ENCODE assay signal across 1 cellular context in the genomic region with DNA sequence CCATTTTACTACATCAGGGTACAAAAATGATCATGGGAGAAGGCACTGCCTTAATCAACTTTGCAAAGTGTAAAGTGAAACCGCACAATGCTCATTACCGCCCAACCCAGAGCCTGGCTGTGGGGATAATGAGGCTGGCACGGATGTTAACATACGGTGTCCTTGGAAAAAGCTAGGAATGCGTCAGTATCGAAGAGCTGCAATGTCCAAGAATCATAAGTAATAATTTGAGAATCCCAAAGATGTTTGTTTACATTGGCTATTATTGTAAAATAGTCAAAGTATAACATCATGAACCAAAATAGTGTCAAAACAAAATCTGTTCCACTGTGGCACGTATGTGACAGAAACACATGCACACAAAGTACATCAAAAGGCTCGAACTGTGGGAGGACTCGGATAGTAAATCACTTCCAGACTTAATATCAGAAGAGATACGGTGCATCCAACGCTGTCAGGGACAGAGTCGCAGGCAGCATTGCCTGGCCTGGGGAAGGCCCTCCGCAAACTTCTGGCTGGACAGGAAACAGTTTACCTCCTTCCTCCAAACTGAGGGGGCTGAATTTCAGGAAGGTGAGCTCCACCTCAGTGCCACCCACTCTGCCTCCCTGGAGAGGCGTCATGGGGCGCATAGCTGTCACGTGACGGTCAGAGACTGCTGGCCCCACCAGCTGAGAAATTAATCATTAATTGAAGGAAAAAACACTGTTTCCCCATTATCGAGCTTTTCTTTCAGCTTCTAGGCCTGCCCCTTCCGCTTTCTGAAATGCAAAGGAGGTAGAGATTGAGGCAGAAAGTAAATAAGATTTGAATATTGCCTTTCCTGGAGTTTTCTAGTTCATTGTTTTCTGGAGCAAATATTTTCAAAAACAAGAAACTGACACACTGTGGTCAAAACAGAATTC.
TF ChIP-seq lines count a peak whose summit lies in the region.

No MANE protein-coding gene starts in this region.

TF ChIP-seq in HepG2, 621 proteins besides CTCF, POLR2A, EP300 and RAD21 (continued from another document and continues in another):
- TF ChIP-seq, protein P1, sequence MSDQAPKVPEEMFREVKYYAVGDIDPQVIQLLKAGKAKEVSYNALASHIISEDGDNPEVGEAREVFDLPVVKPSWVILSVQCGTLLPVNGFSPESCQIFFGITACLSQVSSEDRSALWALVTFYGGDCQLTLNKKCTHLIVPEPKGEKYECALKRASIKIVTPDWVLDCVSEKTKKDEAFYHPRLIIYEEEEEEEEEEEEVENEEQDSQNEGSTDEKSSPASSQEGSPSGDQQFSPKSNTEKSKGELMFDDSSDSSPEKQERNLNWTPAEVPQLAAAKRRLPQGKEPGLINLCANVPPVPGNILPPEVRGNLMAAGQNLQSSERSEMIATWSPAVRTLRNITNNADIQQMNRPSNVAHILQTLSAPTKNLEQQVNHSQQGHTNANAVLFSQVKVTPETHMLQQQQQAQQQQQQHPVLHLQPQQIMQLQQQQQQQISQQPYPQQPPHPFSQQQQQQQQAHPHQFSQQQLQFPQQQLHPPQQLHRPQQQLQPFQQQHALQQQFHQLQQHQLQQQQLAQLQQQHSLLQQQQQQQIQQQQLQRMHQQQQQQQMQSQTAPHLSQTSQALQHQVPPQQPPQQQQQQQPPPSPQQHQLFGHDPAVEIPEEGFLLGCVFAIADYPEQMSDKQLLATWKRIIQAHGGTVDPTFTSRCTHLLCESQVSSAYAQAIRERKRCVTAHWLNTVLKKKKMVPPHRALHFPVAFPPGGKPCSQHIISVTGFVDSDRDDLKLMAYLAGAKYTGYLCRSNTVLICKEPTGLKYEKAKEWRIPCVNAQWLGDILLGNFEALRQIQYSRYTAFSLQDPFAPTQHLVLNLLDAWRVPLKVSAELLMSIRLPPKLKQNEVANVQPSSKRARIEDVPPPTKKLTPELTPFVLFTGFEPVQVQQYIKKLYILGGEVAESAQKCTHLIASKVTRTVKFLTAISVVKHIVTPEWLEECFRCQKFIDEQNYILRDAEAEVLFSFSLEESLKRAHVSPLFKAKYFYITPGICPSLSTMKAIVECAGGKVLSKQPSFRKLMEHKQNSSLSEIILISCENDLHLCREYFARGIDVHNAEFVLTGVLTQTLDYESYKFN (CRISPR knock-in tag; conservative IDR thresholded peaks at IDR 0.05): peak; percentile 77
- TF ChIP-seq ZNF776 (CRISPR knock-in tag; IDR thresholded peaks at IDR 0.05) (no peak), YEATS2 (CRISPR knock-in tag; IDR thresholded peaks at IDR 0.05; ENCODE audit: borderline replicate concordance) (peak; percentile 53; the same call in 1 of the 2 replicates), SOX6 (IDR thresholded peaks at IDR 0.05) (no peak), SOX6 (CRISPR knock-in tag; IDR thresholded peaks at IDR 0.05) (peak; percentile 88), RCOR2 (CRISPR knock-in tag; IDR thresholded peaks at IDR 0.05) (peak; percentile 33; the same call in 1 of the 2 replicates), MYNN (CRISPR knock-in tag; IDR thresholded peaks at IDR 0.05; ENCODE audit: low read depth) (peak; percentile 63; the same call in 1 of the 2 replicates), ZSCAN21 (CRISPR knock-in tag; IDR thresholded peaks at IDR 0.05; ENCODE audit: borderline replicate concordance) (peak; percentile 55; the same call in 1 of the 2 replicates), SP5 (CRISPR knock-in tag; IDR thresholded peaks at IDR 0.05; ENCODE audit: borderline replicate concordance, low read depth) (peak; percentile 77; the same call in 1 of the 2 replicates), KDM6A (CRISPR knock-in tag; IDR thresholded peaks at IDR 0.05; ENCODE audit: low read depth) (peak; percentile 30; the same call in 1 of the 2 replicates), ZBTB42 (CRISPR knock-in tag; IDR thresholded peaks at IDR 0.05) (no peak), AHR (CRISPR knock-in tag; IDR thresholded peaks at IDR 0.05) (0 out of 2 replicates have a peak, but pooled peaks have one; percentile 44), THYN1 (CRISPR knock-in tag; IDR thresholded peaks at IDR 0.05; ENCODE audit: borderline replicate concordance, low read depth) (no peak), MXI1 (IDR thresholded peaks at IDR 0.05; ENCODE audit: borderline replicate concordance, low read depth, low read length) (peak; percentile 59; the same call in 1 of the 3 replicates), ZNF430 (CRISPR knock-in tag; IDR thresholded peaks at IDR 0.05) (peak; percentile 94), ZNF337 (CRISPR knock-in tag; IDR thresholded peaks at IDR 0.05; ENCODE audit: borderline replicate concordance, low read depth) (peak; percentile 85; the same call in 1 of the 2 replicates), DR1 (CRISPR knock-in tag; IDR thresholded peaks at IDR 0.05) (peak; percentile 34; the same call in 1 of the 2 replicates), ZNF598 (CRISPR knock-in tag; IDR thresholded peaks at IDR 0.05; ENCODE audit: borderline replicate concordance) (peak; percentile 74; the same call in 1 of the 2 replicates), TAF15 (IDR thresholded peaks at IDR 0.05; ENCODE audit: low read depth, low read length, poor library complexity, severe bottlenecking) (no peak), ZNF33B (CRISPR knock-in tag; IDR thresholded peaks at IDR 0.05) (peak; percentile 75; the same call in 1 of the 2 replicates), ZBTB3 (CRISPR knock-in tag; IDR thresholded peaks at IDR 0.05; ENCODE audit: borderline replicate concordance, low read depth) (no peak), MTA1 (CRISPR knock-in tag; IDR thresholded peaks at IDR 0.05; ENCODE audit: borderline replicate concordance) (peak; percentile 64; the same call in 1 of the 2 replicates), ESRRA (CRISPR knock-in tag; IDR thresholded peaks at IDR 0.05; ENCODE audit: low read depth) (peak; percentile 47; the same call in 1 of the 2 replicates), ZNF570 (CRISPR knock-in tag; IDR thresholded peaks at IDR 0.05; ENCODE audit: borderline replicate concordance) (no peak), ZBTB7B (CRISPR knock-in tag; IDR thresholded peaks at IDR 0.05) (peak; percentile 84; the same call in 1 of the 2 replicates), FOXK2 (IDR thresholded peaks at IDR 0.05) (peak; percentile 45; the same call in 1 of the 2 replicates), ZNF563 (CRISPR knock-in tag; IDR thresholded peaks at IDR 0.05) (peak; percentile 59; the same call in 1 of the 2 replicates), ZNF567 (CRISPR knock-in tag; IDR thresholded peaks at IDR 0.05; ENCODE audit: borderline replicate concordance) (peak; percentile 70; the same call in 1 of the 2 replicates), KLF12 (CRISPR knock-in tag; IDR thresholded peaks at IDR 0.05; ENCODE audit: borderline replicate concordance) (no peak; the same call in 1 of the 2 replicates), SOX13 (IDR thresholded peaks at IDR 0.05) (no peak; the same call in 1 of the 2 replicates), SOX13 (CRISPR knock-in tag; conservative IDR thresholded peaks at IDR 0.05 in 1 of 2, IDR thresholded peaks at IDR 0.05 in 1 of 2) (peak in 1 of 2 experiments; percentile 79; a peak in 2 of 4 replicates), ZNF782 (CRISPR knock-in tag; IDR thresholded peaks at IDR 0.05; ENCODE audit: borderline replicate concordance) (peak; percentile 67; the same call in 1 of the 2 replicates), PHB2 (IDR thresholded peaks at IDR 0.05; ENCODE audit: partially characterized antibody) (no peak), KDM5B (CRISPR knock-in tag; IDR thresholded peaks at IDR 0.05; ENCODE audit: borderline replicate concordance) (peak; percentile 83; the same call in 1 of the 2 replicates), SIN3A (IDR thresholded peaks at IDR 0.05; ENCODE audit: borderline replicate concordance, low read depth, low read length) (peak; percentile 77), SP140L (CRISPR knock-in tag; IDR thresholded peaks at IDR 0.05; ENCODE audit: borderline replicate concordance) (no peak), ZNF331 (CRISPR knock-in tag; IDR thresholded peaks at IDR 0.05) (peak; percentile 79), HOXA5 (CRISPR knock-in tag; IDR thresholded peaks at IDR 0.05) (peak; percentile 73)
- TF ChIP-seq, protein P2, sequence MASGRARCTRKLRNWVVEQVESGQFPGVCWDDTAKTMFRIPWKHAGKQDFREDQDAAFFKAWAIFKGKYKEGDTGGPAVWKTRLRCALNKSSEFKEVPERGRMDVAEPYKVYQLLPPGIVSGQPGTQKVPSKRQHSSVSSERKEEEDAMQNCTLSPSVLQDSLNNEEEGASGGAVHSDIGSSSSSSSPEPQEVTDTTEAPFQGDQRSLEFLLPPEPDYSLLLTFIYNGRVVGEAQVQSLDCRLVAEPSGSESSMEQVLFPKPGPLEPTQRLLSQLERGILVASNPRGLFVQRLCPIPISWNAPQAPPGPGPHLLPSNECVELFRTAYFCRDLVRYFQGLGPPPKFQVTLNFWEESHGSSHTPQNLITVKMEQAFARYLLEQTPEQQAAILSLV (CRISPR knock-in tag; IDR thresholded peaks at IDR 0.05; ENCODE audit: borderline replicate concordance): peak; percentile 87; the same call in 1 of the 2 replicates
- TF ChIP-seq, protein P3, sequence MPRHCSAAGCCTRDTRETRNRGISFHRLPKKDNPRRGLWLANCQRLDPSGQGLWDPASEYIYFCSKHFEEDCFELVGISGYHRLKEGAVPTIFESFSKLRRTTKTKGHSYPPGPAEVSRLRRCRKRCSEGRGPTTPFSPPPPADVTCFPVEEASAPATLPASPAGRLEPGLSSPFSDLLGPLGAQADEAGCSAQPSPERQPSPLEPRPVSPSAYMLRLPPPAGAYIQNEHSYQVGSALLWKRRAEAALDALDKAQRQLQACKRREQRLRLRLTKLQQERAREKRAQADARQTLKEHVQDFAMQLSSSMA (CRISPR knock-in tag; IDR thresholded peaks at IDR 0.05): 0 out of 2 replicates have a peak, but pooled peaks have one; percentile 30
- TF ChIP-seq, protein P4, sequence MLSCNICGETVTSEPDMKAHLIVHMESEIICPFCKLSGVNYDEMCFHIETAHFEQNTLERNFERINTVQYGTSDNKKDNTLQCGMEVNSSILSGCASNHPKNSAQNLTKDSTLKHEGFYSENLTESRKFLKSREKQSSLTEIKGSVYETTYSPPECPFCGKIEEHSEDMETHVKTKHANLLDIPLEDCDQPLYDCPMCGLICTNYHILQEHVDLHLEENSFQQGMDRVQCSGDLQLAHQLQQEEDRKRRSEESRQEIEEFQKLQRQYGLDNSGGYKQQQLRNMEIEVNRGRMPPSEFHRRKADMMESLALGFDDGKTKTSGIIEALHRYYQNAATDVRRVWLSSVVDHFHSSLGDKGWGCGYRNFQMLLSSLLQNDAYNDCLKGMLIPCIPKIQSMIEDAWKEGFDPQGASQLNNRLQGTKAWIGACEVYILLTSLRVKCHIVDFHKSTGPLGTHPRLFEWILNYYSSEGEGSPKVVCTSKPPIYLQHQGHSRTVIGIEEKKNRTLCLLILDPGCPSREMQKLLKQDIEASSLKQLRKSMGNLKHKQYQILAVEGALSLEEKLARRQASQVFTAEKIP (CRISPR knock-in tag; IDR thresholded peaks at IDR 0.05; ENCODE audit: borderline replicate concordance): no peak
- TF ChIP-seq, protein P5, sequence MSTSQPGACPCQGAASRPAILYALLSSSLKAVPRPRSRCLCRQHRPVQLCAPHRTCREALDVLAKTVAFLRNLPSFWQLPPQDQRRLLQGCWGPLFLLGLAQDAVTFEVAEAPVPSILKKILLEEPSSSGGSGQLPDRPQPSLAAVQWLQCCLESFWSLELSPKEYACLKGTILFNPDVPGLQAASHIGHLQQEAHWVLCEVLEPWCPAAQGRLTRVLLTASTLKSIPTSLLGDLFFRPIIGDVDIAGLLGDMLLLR (CRISPR knock-in tag; IDR thresholded peaks at IDR 0.05): no peak
- TF ChIP-seq, protein P6, sequence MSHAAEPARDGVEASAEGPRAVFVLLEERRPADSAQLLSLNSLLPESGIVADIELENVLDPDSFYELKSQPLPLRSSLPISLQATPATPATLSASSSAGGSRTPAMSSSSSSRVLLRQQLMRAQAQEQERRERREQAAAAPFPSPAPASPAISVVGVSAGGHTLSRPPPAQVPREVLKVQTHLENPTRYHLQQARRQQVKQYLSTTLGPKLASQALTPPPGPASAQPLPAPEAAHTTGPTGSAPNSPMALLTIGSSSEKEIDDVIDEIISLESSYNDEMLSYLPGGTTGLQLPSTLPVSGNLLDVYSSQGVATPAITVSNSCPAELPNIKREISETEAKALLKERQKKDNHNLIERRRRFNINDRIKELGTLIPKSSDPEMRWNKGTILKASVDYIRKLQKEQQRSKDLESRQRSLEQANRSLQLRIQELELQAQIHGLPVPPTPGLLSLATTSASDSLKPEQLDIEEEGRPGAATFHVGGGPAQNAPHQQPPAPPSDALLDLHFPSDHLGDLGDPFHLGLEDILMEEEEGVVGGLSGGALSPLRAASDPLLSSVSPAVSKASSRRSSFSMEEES (CRISPR knock-in tag; IDR thresholded peaks at IDR 0.05): peak; percentile 94
- TF ChIP-seq, protein P7, sequence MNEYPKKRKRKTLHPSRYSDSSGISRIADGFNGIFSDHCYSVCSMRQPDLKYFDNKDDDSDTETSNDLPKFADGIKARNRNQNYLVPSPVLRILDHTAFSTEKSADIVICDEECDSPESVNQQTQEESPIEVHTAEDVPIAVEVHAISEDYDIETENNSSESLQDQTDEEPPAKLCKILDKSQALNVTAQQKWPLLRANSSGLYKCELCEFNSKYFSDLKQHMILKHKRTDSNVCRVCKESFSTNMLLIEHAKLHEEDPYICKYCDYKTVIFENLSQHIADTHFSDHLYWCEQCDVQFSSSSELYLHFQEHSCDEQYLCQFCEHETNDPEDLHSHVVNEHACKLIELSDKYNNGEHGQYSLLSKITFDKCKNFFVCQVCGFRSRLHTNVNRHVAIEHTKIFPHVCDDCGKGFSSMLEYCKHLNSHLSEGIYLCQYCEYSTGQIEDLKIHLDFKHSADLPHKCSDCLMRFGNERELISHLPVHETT (CRISPR knock-in tag; conservative IDR thresholded peaks at IDR 0.05): peak; percentile 46; the same call in 1 of the 2 replicates
- TF ChIP-seq, protein P8, sequence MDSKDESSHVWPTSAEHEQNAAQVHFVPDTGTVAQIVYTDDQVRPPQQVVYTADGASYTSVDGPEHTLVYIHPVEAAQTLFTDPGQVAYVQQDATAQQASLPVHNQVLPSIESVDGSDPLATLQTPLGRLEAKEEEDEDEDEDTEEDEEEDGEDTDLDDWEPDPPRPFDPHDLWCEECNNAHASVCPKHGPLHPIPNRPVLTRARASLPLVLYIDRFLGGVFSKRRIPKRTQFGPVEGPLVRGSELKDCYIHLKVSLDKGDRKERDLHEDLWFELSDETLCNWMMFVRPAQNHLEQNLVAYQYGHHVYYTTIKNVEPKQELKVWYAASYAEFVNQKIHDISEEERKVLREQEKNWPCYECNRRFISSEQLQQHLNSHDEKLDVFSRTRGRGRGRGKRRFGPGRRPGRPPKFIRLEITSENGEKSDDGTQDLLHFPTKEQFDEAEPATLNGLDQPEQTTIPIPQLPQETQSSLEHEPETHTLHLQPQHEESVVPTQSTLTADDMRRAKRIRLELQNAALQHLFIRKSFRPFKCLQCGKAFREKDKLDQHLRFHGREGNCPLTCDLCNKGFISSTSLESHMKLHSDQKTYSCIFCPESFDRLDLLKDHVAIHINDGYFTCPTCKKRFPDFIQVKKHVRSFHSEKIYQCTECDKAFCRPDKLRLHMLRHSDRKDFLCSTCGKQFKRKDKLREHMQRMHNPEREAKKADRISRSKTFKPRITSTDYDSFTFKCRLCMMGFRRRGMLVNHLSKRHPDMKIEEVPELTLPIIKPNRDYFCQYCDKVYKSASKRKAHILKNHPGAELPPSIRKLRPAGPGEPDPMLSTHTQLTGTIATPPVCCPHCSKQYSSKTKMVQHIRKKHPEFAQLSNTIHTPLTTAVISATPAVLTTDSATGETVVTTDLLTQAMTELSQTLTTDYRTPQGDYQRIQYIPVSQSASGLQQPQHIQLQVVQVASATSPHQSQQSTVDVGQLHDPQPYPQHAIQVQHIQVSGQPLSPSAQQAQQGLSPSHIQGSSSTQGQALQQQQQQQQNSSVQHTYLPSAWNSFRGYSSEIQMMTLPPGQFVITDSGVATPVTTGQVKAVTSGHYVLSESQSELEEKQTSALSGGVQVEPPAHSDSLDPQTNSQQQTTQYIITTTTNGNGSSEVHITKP (CRISPR knock-in tag; IDR thresholded peaks at IDR 0.05; ENCODE audit: low read depth): 0 out of 2 replicates have a peak, but pooled peaks have one; percentile 27
